Comparison of ENCODE assay signal across 8 cellular contexts in the genomic region with DNA sequence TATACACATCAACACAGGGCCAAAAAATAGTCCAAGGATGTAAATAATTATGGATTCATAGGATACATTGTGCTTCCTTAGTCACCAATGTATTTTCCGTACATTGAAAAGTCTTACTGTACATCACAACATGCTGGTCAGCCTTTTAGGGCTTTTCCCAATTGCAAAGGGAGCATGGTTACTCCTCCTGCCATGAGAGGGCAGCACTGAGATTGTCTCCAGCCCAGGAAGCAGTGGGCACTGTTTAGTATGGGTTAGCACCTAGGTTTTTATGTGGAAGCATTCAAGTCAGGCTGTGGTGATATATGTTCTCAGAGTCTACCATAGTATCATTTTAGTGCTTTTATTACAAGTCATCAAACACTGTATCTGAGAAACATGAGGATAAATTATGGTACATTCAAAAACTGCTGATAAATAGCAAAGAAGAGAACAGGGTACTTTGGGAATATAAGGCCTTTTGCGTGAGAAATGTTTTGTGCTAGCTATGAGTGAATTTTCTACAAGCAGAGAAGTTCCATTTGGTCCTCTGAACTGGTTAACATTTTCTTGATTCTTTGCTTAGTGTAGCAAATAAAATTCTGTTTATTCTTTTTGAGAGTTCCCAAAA.
DNase-seq lines count a peak whose midpoint lies in the region; ATAC-seq and TF ChIP-seq lines count a peak whose summit lies in the region.

No MANE protein-coding gene starts in this region.

- DNase-seq in SIG-M5 treated with dmso at 0.1 percent for 504 hours (lab: John Stamatoyannopoulos, UW; ENCODE audit: unreplicated experiment) (peak; percentile 47), SIG-M5 (lab: John Stamatoyannopoulos, UW) (no peak), NOMO-1 treated with dmso at 0.1 percent for 144 hours (lab: John Stamatoyannopoulos, UW; ENCODE audit: unreplicated experiment) (peak; percentile 36), astrocyte of the spinal cord (ENCODE audit: low read depth, low spot score) (peak; percentile 67), kidney tubule cell (ENCODE audit: low spot score) (peak; percentile 69), superior temporal gyrus (ENCODE audit: extremely low spot score) (peak; percentile 56)

- ATAC-seq in GM21423 (IDR thresholded peaks at IDR 0.05; ENCODE audit: unreplicated experiment) (peak; percentile 98), HG03558 (IDR thresholded peaks at IDR 0.05; ENCODE audit: extremely low read depth, unreplicated experiment) (peak; percentile 82)

- in situ Hi-C loops in astrocyte of the spinal cord (cut with HindIII; ENCODE audit: low sequenced_read_pairs): no loop called here

- peak; percentile 91 for TF ChIP-seq CTCF in astrocyte of the spinal cord (IDR thresholded peaks at IDR 0.05; ENCODE audit: low read depth, low read length)

- no peak overlapping the region for H3K4me3 ChIP-seq in astrocyte of the spinal cord (ENCODE audit: low read depth, low read length)
